ENCODE assay signal across 1 cellular context in genomic region chr15:68818671-68819450, GRCh38.
TF ChIP-seq lines count a peak whose summit lies in the region.

No MANE protein-coding gene starts in this region.

TF ChIP-seq in H1, 55 proteins besides CTCF, POLR2A, EP300 and RAD21 (continued from another document):
- no peak for TF ChIP-seq RFX5 (IDR thresholded peaks at IDR 0.05; ENCODE audit: borderline replicate concordance, low read depth, low read length)
- peak; percentile 37; the same call in 1 of the 2 replicates for TF ChIP-seq EGR1 (IDR thresholded peaks at IDR 0.05; ENCODE audit: borderline replicate concordance, low read depth, low read length)
- TF ChIP-seq TAF7 (optimal IDR thresholded peaks at IDR 0.05; ENCODE audit: borderline replicate concordance, low read depth, low read length): peak; percentile 17
- TF ChIP-seq GTF2F1 (IDR thresholded peaks at IDR 0.05; ENCODE audit: borderline replicate concordance, low read depth, low read length): no peak
- TF ChIP-seq CEBPB (IDR thresholded peaks at IDR 0.05; ENCODE audit: low read depth, low read length): no peak
